Comparison of ENCODE assay signal across 8 cellular contexts in genomic region chr4:40719008-40719623, GRCh38. TPM values are rescaled to one million over a fixed set of nuclear protein-coding genes. Genes with fewer than 3 reads are reported as not detected.
DNase-seq lines count a peak whose midpoint lies in the region; ATAC-seq, FAIRE-seq and TF ChIP-seq lines count a peak whose summit lies in the region.

No MANE protein-coding gene starts in this region.

- WGBS in A549 (ENCODE audit: missing lambda C conversion rate): 25% methylated on average over 5 of the region's 5 CpGs

- ATAC-seq in A549: peak; percentile 93 to 94
- peak; percentile 66 for ATAC-seq in HG02642 (IDR thresholded peaks at IDR 0.05; ENCODE audit: poor library complexity, unreplicated experiment)
- ATAC-seq in activated CD8-positive, alpha-beta T cell treated with anti-CD3 and anti-CD28 coated beads, Interleukin-2, amount 10 ng/mL, durations not matched to agents 7 days and 5 days: peak; percentile 41

- no peak for TF ChIP-seq POLR2A in A549 (IDR thresholded peaks at IDR 0.05; ENCODE audit: low read length)

- POLR2A ChIA-PET in A549 (lab: Yijun Ruan, JAX): interaction anchor here (1.0 kb wide), 1 partner anchor 46 kb away, joined by 6 read pairs; no protein-coding TSS in a partner anchor
- POLR2A ChIA-PET in activated CD8-positive, alpha-beta T cell treated with anti-CD3 and anti-CD28 coated beads, Interleukin-2, amount 10 ng/mL, durations not matched to agents 7 days and 5 days (lab: Charles Lee): no interaction called here

- TF ChIP-seq RAD21 in A549 (conservative IDR thresholded peaks at IDR 0.05 in 1 of 2, IDR thresholded peaks at IDR 0.05 in 1 of 2): peak; percentile 89 to 94

- H3K27me3 Mint-ChIP-seq in activated CD8-positive, alpha-beta T cell treated with anti-CD3 and anti-CD28 coated beads, Interleukin-2, amount 10 ng/mL, durations not matched to agents 7 days and 5 days (ENCODE audit: low read depth): peaks cover 8% of the 10 kb centered on the region
- H3K27me3 Mint-ChIP-seq in activated T-helper 2 cell treated with anti-CD3 and anti-CD28 coated beads, Interferon-gamma antibody, Interleukin-2, Interleukin-4, amounts not matched to agents 10 μg/mL and 5 μg/mL and 100 μg/mL, durations not matched to agents 14 hours and 24 hours and 36 hours (ENCODE audit: low read depth): no peaks in the 10 kb centered on the region

- no peak for FAIRE-seq in A549 (lab: Jason Lieb, UNC)

- H3K27ac Mint-ChIP-seq in activated CD8-positive, alpha-beta T cell treated with anti-CD3 and anti-CD28 coated beads, Interleukin-2, amount 10 ng/mL, durations not matched to agents 7 days and 5 days: no peak overlapping the region
- H3K27ac Mint-ChIP-seq in activated T-helper 2 cell treated with anti-CD3 and anti-CD28 coated beads, Interferon-gamma antibody, Interleukin-2, Interleukin-4, amounts not matched to agents 10 μg/mL and 5 μg/mL and 100 μg/mL, durations not matched to agents 14 hours and 24 hours and 36 hours: no peak overlapping the region

- no peaks in the 10 kb centered on the region for H3K36me3 Mint-ChIP-seq in activated CD8-positive, alpha-beta T cell treated with anti-CD3 and anti-CD28 coated beads, Interleukin-2, amount 10 ng/mL, durations not matched to agents 7 days and 5 days (ENCODE audit: low read depth)
- H3K36me3 Mint-ChIP-seq in activated T-helper 2 cell treated with anti-CD3 and anti-CD28 coated beads, Interferon-gamma antibody, Interleukin-2, Interleukin-4, amounts not matched to agents 10 μg/mL and 5 μg/mL and 100 μg/mL, durations not matched to agents 14 hours and 24 hours and 36 hours (ENCODE audit: low read depth): no peaks in the 10 kb centered on the region

- peak overlapping the region; percentile 47 for H3K4me2 ChIP-seq in A549

- intact Hi-C loops in activated T-helper 2 cell treated with anti-CD3 and anti-CD28 coated beads, Interferon-gamma antibody, Interleukin-2, Interleukin-4, amounts not matched to agents 10 μg/mL and 5 μg/mL and 100 μg/mL, durations not matched to agents 14 hours and 24 hours and 36 hours (cut with micrococcal nuclease): loop anchor here (2.0 kb wide), 1 partner anchor 402 kb away; no protein-coding TSS in a partner anchor

- peaks cover 10% of the 10 kb centered on the region for H3K4me1 Mint-ChIP-seq in activated CD8-positive, alpha-beta T cell treated with anti-CD3 and anti-CD28 coated beads, Interleukin-2, amount 10 ng/mL, durations not matched to agents 7 days and 5 days (ENCODE audit: low read depth)
- H3K4me1 Mint-ChIP-seq in activated T-helper 2 cell treated with anti-CD3 and anti-CD28 coated beads, Interferon-gamma antibody, Interleukin-2, Interleukin-4, amounts not matched to agents 10 μg/mL and 5 μg/mL and 100 μg/mL, durations not matched to agents 14 hours and 24 hours and 36 hours (ENCODE audit: low read depth): peaks cover 35% of the 10 kb centered on the region

- H3K4me3 ChIP-seq in A549 (no peak overlapping the region), GM12865 (ENCODE audit: low read depth, low read length) (no peak overlapping the region)

- DNase-seq in A549 (ENCODE audit: low read depth in 1 of 2, low spot score in 1 of 2) (peak; percentile 46 to 82), GM12865 (ENCODE audit: low read depth) (peak; percentile 88), NCI-H146 (lab: John Stamatoyannopoulos, UW) (peak; percentile 68), kidney tubule cell (ENCODE audit: low spot score) (peak; percentile 79), hippocampal formation (lab: John Stamatoyannopoulos, UW) (no peak)
- no peak for DNase-seq in activated CD8-positive, alpha-beta T cell treated with anti-CD3 and anti-CD28 coated beads, Interleukin-2, amount 10 ng/mL, durations not matched to agents 7 days and 5 days
- no peak for DNase-seq in activated T-helper 2 cell treated with anti-CD3 and anti-CD28 coated beads, Interferon-gamma antibody, Interleukin-2, Interleukin-4, amounts not matched to agents 10 μg/mL and 5 μg/mL and 100 μg/mL, durations not matched to agents 14 hours and 24 hours and 36 hours (ENCODE audit: low spot score)

- H3K4me1 ChIP-seq in A549: peaks cover 29% of the 10 kb centered on the region

- TF ChIP-seq CTCF in A549 (IDR thresholded peaks at IDR 0.05) (peak; percentile 80), GM12865 (IDR thresholded peaks at IDR 0.05; ENCODE audit: insufficient read depth, low read depth, low read length, missing control alignments) (peak; percentile 74)

- peak overlapping the region; percentile 54 to 65 for H3K27ac ChIP-seq in A549

- TF ChIP-seq EP300 in A549 (IDR thresholded peaks at IDR 0.05): no peak

- no peaks in the 10 kb centered on the region for H3K9me3 Mint-ChIP-seq in activated CD8-positive, alpha-beta T cell treated with anti-CD3 and anti-CD28 coated beads, Interleukin-2, amount 10 ng/mL, durations not matched to agents 7 days and 5 days (ENCODE audit: insufficient read depth)
- no peaks in the 10 kb centered on the region for H3K9me3 Mint-ChIP-seq in activated T-helper 2 cell treated with anti-CD3 and anti-CD28 coated beads, Interferon-gamma antibody, Interleukin-2, Interleukin-4, amounts not matched to agents 10 μg/mL and 5 μg/mL and 100 μg/mL, durations not matched to agents 14 hours and 24 hours and 36 hours

- no peaks in the 10 kb centered on the region for H3K9me3 ChIP-seq in A549

- CTCF ChIA-PET in A549 (lab: Yijun Ruan, JAX): interaction anchor here (0.5 to 2.1 kb wide), 31 partner anchors 10 to 916 kb away, joined by 3 to 12 read pairs (median 3); partner anchors contain the start of gene CHRNA9
- CTCF ChIA-PET in activated CD8-positive, alpha-beta T cell treated with anti-CD3 and anti-CD28 coated beads, Interleukin-2, amount 10 ng/mL, durations not matched to agents 7 days and 5 days (lab: Charles Lee): interaction anchor here (0.8 to 1.8 kb wide), 9 partner anchors 11 to 402 kb away, joined by 3 to 6 read pairs (median 4); no protein-coding TSS in a partner anchor

- H3K4me3 Mint-ChIP-seq in activated CD8-positive, alpha-beta T cell treated with anti-CD3 and anti-CD28 coated beads, Interleukin-2, amount 10 ng/mL, durations not matched to agents 7 days and 5 days: no peak overlapping the region
- H3K4me3 Mint-ChIP-seq in activated T-helper 2 cell treated with anti-CD3 and anti-CD28 coated beads, Interferon-gamma antibody, Interleukin-2, Interleukin-4, amounts not matched to agents 10 μg/mL and 5 μg/mL and 100 μg/mL, durations not matched to agents 14 hours and 24 hours and 36 hours (ENCODE audit: low read depth): no peak overlapping the region

TF ChIP-seq in A549, 52 proteins besides CTCF, POLR2A, EP300 and RAD21:
- no peak for TF ChIP-seq USF2 (IDR thresholded peaks at IDR 0.05)
- no peak for TF ChIP-seq EHMT2 (IDR thresholded peaks at IDR 0.05; ENCODE audit: low read depth)
- TF ChIP-seq FOSB (CRISPR knock-in tag; IDR thresholded peaks at IDR 0.05): no peak
- TF ChIP-seq SMC3 (IDR thresholded peaks at IDR 0.05): peak; percentile 86
- no peak for TF ChIP-seq NPAS2 (CRISPR knock-in tag; IDR thresholded peaks at IDR 0.05; ENCODE audit: borderline replicate concordance)
- TF ChIP-seq NR3C1 (IDR thresholded peaks at IDR 0.05): no peak

RNA-seq across cellular contexts. Expression of gene NSUN7, which starts 30.6 kb away (rescaled TPM):
- polyA plus RNA-seq in A549 (2011; rRNA removed): 1.4 and 1.5 TPM in 2 replicates
- polyA plus RNA-seq in A549 (2012; cell fraction: cytosol; rRNA removed): 0.37 and 0.49 TPM in 2 replicates
- polyA plus RNA-seq in A549 (2012; cell fraction: nucleus; rRNA removed): 0.27 and 0.38 TPM in 2 replicates
- 0.42 to 0.65 TPM (median 0.59 TPM) in 3 replicates for polyA plus RNA-seq in A549 (2017; fragmentation: RNase III; extraction: RNeasy Plus Mini Kit Qiagen cat#74134 plus additional on column Dnase treatment)
- polyA minus RNA-seq in A549 (2011; rRNA and poly(A)+ RNA removed): 1.2 and 1.3 TPM in 2 replicates
- under 1 TPM in 1 of 2 experiments, not detected in 1; 0.10 TPM for total RNA-seq in activated CD8-positive, alpha-beta T cell treated with anti-CD3 and anti-CD28 coated beads, Interleukin-2, amount 10 ng/mL, durations not matched to agents 7 days and 5 days
- 0.09 TPM in 1 of 2 replicates, not detected in the other for total RNA-seq in activated T-helper 2 cell treated with anti-CD3 and anti-CD28 coated beads, Interferon-gamma antibody, Interleukin-2, Interleukin-4, amounts not matched to agents 10 μg/mL and 5 μg/mL and 100 μg/mL, durations not matched to agents 14 hours and 24 hours and 36 hours

Comparison
In these comparisons a context has a peak if more than half of its experiments do, and no peak if none do; other contexts are left out.
1. ATAC-seq: peak in every context shown above with its lines; median percentile 94 in A549; 66 in HG02642; 41 in activated CD8-positive, alpha-beta T cell treated with anti-CD3 and anti-CD28 coated beads, Interleukin-2, amount 10 ng/mL, durations not matched to agents 7 days and 5 days.
2. DNase-seq: peak in A549 (2 of 2), GM12865 (single experiment), NCI-H146 (single experiment) and kidney tubule cell (single experiment); none in activated CD8-positive, alpha-beta T cell treated with anti-CD3 and anti-CD28 coated beads, Interleukin-2, amount 10 ng/mL, durations not matched to agents 7 days and 5 days (single experiment), activated T-helper 2 cell treated with anti-CD3 and anti-CD28 coated beads, Interferon-gamma antibody, Interleukin-2, Interleukin-4, amounts not matched to agents 10 μg/mL and 5 μg/mL and 100 μg/mL, durations not matched to agents 14 hours and 24 hours and 36 hours (single experiment) and hippocampal formation (0 of 2).